Comparison of ENCODE assay signal across 24 cellular contexts in the genomic region with DNA sequence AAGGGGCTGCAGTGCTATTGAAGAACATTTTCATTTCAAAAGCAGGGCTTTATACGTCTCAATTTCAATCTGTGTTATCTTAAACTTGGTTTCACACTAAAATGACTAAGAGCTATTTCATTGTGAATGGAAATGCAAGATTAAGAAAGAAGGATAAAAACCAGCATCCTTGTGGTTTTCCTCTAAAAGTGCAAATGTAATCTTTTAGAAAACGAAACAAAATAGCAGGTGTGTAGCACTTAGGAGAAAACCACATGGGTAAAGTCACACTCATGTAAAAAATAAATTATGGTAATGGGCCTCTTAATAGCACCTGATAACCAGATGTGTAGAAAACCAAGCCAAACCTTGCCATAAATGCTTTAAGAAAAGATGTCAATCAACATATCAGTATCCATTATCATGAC.
DNase-seq lines count a peak whose midpoint lies in the region; ATAC-seq, FAIRE-seq and TF ChIP-seq lines count a peak whose summit lies in the region.
"Had no signal": no experiment of that assay in that cellular context is flagged by ENCODE, and none has a peak within 500 bp of the region (broad histone marks: within the 10 kb centered on the region; RNA-seq: fewer than 3 reads in every experiment).

No MANE protein-coding gene starts in this region.

- H3K27me3 ChIP-seq in KMS-11 (ENCODE audit: insufficient read depth, low read depth) (no peaks in the 10 kb centered on the region), esophagus muscularis mucosa (no peaks in the 10 kb centered on the region)
- H3K27me3 ChIP-seq: BLaER1, esophagus squamous epithelium, heart left ventricle, right atrium auricular region had no signal

- WGBS in esophagus muscularis mucosa = 77% methylated on average over 2 of the region's 2 CpGs

- no peaks in the 10 kb centered on the region for H4K20me1 ChIP-seq in KMS-11 (ENCODE audit: insufficient read depth)
- H4K20me1 ChIP-seq: BLaER1 had no signal

- intact Hi-C loops in esophagus muscularis mucosa (cut with DNase I) = no loop called here

- H3K27ac ChIP-seq in KMS-11 = peak overlapping the region; percentile 48; the same call in 1 of the 2 replicates
- H3K27ac ChIP-seq in esophagus muscularis mucosa (replicated peaks in 1 of 4) = no peak overlapping the region
- H3K27ac ChIP-seq: BLaER1, esophagus squamous epithelium, heart left ventricle, right atrium auricular region had no signal

- H3K27me3 Mint-ChIP-seq in WTC11 (ENCODE audit: low read depth) = no peaks in the 10 kb centered on the region
- H3K27me3 Mint-ChIP-seq: brain; effector memory CD8-positive, alpha-beta T cell; naive B cell had no signal

- POLR2A ChIA-PET in WTC11 (lab: Charles Lee) = interaction anchor here (0.6 kb wide), 1 partner anchor 374 kb away, joined by 5 read pairs; no protein-coding TSS in a partner anchor

- H3K79me2 ChIP-seq in KMS-11 (ENCODE audit: insufficient read depth, low read depth) = no peaks in the 10 kb centered on the region

- peaks cover 34% of the 10 kb centered on the region for H3K4me1 Mint-ChIP-seq in WTC11
- H3K4me1 Mint-ChIP-seq: activated T-helper 17 cell treated with anti-CD3 and anti-CD28 coated beads, Interleukin-2, amount 50 U/mL, for 72 hours; naive B cell had no signal

- FAIRE-seq in D721Med (lab: Jason Lieb, UNC) = peak; percentile 46
- FAIRE-seq: colon had no signal

- 0 out of 2 replicates have a peak overlapping the region, but pooled peaks have one; percentile 3 for H3K27ac Mint-ChIP-seq in WTC11
- H3K27ac Mint-ChIP-seq: activated naive CD8-positive, alpha-beta T cell; activated T-helper 17 cell treated with anti-CD3 and anti-CD28 coated beads, Interleukin-2, amount 50 U/mL, for 72 hours; effector memory CD8-positive, alpha-beta T cell; naive B cell had no signal

- no peak overlapping the region for H3K9ac ChIP-seq in KMS-11
- H3K9ac ChIP-seq: BLaER1 had no signal

- no peaks in the 10 kb centered on the region for H3K36me3 ChIP-seq in KMS-11 (ENCODE audit: insufficient read depth)
- H3K36me3 ChIP-seq in esophagus muscularis mucosa = no peaks in the 10 kb centered on the region
- H3K36me3 ChIP-seq: BLaER1, esophagus squamous epithelium, heart left ventricle, right atrium auricular region had no signal

- peaks cover 7% of the 10 kb centered on the region for H3K9me3 Mint-ChIP-seq in WTC11
- H3K9me3 Mint-ChIP-seq: activated T-helper 17 cell treated with anti-CD3 and anti-CD28 coated beads, Interleukin-2, amount 50 U/mL, for 72 hours; effector memory CD8-positive, alpha-beta T cell had no signal

- H3K4me3 ChIP-seq in KMS-11 (IDR thresholded peaks at IDR 0.05; ENCODE audit: insufficient read depth, low read depth, low read length) (no peak overlapping the region), fibroblast of pulmonary artery (replicated peaks; ENCODE audit: low read depth, low read length) (no peak overlapping the region), esophagus muscularis mucosa (no peak overlapping the region)
- H3K4me3 ChIP-seq: BLaER1, esophagus squamous epithelium, heart left ventricle, right atrium auricular region had no signal

- no peak for ATAC-seq in WTC11
- no peak for ATAC-seq in GM19023 (IDR thresholded peaks at IDR 0.05; ENCODE audit: unreplicated experiment)
- ATAC-seq: activated T-helper 17 cell treated with anti-CD3 and anti-CD28 coated beads, Interleukin-2, amount 50 U/mL, for 72 hours; effector memory CD8-positive, alpha-beta T cell; HCT116; heart left ventricle had no signal

- no peak overlapping the region for H2AFZ ChIP-seq in KMS-11 (ENCODE audit: low read depth)

- TF ChIP-seq CTCF in D721Med (IDR thresholded peaks at IDR 0.05; ENCODE audit: insufficient read depth, missing control alignments) = no peak
- TF ChIP-seq CTCF in KMS-11 (conservative IDR thresholded peaks at IDR 0.05; ENCODE audit: low read depth, low read length) = no peak
- no peak for TF ChIP-seq CTCF in WTC11 (IDR thresholded peaks at IDR 0.05)
- no peak for TF ChIP-seq CTCF in fibroblast of pulmonary artery (IDR thresholded peaks at IDR 0.05; ENCODE audit: low read length, missing control alignments)
- no peak for TF ChIP-seq CTCF in esophagus muscularis mucosa (IDR thresholded peaks at IDR 0.05)

- no peak for TF ChIP-seq EP300 in esophagus muscularis mucosa (IDR thresholded peaks at IDR 0.05)

- H3K4me2 ChIP-seq in KMS-11 = peak overlapping the region; percentile 55
- H3K4me2 ChIP-seq: BLaER1 had no signal

- H3K4me1 ChIP-seq in KMS-11 (ENCODE audit: low read depth, poor library complexity, severe bottlenecking) = peaks cover 41% of the 10 kb centered on the region
- H3K4me1 ChIP-seq in esophagus muscularis mucosa = no peaks in the 10 kb centered on the region
- H3K4me1 ChIP-seq: BLaER1, esophagus squamous epithelium, heart left ventricle, right atrium auricular region had no signal

- DNase-seq in D721Med (ENCODE audit: insufficient read length, low spot score) (no peak), WTC11 (ENCODE audit: low spot score) (no peak), fibroblast of pulmonary artery (ENCODE audit: low read depth) (peak; percentile 18), ureter (ENCODE audit: low spot score) (no peak), nucleus accumbens (lab: John Stamatoyannopoulos, UW) (no peak), esophagus muscularis mucosa (ENCODE audit: extremely low spot score) (no peak)
- DNase-seq: activated CD4-positive, alpha-beta T cell treated with anti-CD3 and anti-CD28 coated beads, Interleukin-2, amount 50 U/mL, for 4 hours; activated CD8-positive, alpha-beta memory T cell treated with anti-CD3 and anti-CD28 coated beads, Interleukin-2, amount 50 U/mL, for 4 hours; effector memory CD8-positive, alpha-beta T cell; esophagus squamous epithelium; heart left ventricle; mesendoderm; naive B cell; NCI-H1694; NCI-H446 treated with DMSO at 0.1 percent for 48 hours had no signal

- no peak for TF ChIP-seq POLR2A in esophagus muscularis mucosa (IDR thresholded peaks at IDR 0.05; ENCODE audit: low read depth)

- CTCF ChIA-PET in WTC11 (lab: Charles Lee) = no interaction called here

- peaks cover 7% of the 10 kb centered on the region for H3K36me3 Mint-ChIP-seq in WTC11
- H3K36me3 Mint-ChIP-seq: activated naive CD8-positive, alpha-beta T cell; brain; naive B cell had no signal

- no peaks in the 10 kb centered on the region for H3K9me3 ChIP-seq in esophagus muscularis mucosa
- H3K9me3 ChIP-seq: BLaER1, esophagus squamous epithelium, heart left ventricle, right atrium auricular region had no signal

- no peak overlapping the region for H3K4me3 Mint-ChIP-seq in WTC11
- H3K4me3 Mint-ChIP-seq: activated naive CD8-positive, alpha-beta T cell; activated T-helper 17 cell treated with anti-CD3 and anti-CD28 coated beads, Interleukin-2, amount 50 U/mL, for 72 hours; brain; effector memory CD8-positive, alpha-beta T cell; naive B cell had no signal

TF ChIP-seq in WTC11, 78 proteins besides CTCF, POLR2A, EP300 and RAD21 (continues in another document):
- TF ChIP-seq CBFB (CRISPR knock-in tag; IDR thresholded peaks at IDR 0.05; ENCODE audit: low read depth) = no peak
- TF ChIP-seq, protein P1, sequence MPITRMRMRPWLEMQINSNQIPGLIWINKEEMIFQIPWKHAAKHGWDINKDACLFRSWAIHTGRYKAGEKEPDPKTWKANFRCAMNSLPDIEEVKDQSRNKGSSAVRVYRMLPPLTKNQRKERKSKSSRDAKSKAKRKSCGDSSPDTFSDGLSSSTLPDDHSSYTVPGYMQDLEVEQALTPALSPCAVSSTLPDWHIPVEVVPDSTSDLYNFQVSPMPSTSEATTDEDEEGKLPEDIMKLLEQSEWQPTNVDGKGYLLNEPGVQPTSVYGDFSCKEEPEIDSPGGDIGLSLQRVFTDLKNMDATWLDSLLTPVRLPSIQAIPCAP (CRISPR knock-in tag; IDR thresholded peaks at IDR 0.05) = no peak
- TF ChIP-seq GRHL2 (CRISPR knock-in tag; IDR thresholded peaks at IDR 0.05; ENCODE audit: insufficient replicate concordance, severe bottlenecking) = no peak
- TF ChIP-seq, protein P2, sequence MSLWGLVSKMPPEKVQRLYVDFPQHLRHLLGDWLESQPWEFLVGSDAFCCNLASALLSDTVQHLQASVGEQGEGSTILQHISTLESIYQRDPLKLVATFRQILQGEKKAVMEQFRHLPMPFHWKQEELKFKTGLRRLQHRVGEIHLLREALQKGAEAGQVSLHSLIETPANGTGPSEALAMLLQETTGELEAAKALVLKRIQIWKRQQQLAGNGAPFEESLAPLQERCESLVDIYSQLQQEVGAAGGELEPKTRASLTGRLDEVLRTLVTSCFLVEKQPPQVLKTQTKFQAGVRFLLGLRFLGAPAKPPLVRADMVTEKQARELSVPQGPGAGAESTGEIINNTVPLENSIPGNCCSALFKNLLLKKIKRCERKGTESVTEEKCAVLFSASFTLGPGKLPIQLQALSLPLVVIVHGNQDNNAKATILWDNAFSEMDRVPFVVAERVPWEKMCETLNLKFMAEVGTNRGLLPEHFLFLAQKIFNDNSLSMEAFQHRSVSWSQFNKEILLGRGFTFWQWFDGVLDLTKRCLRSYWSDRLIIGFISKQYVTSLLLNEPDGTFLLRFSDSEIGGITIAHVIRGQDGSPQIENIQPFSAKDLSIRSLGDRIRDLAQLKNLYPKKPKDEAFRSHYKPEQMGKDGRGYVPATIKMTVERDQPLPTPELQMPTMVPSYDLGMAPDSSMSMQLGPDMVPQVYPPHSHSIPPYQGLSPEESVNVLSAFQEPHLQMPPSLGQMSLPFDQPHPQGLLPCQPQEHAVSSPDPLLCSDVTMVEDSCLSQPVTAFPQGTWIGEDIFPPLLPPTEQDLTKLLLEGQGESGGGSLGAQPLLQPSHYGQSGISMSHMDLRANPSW (CRISPR knock-in tag; conservative IDR thresholded peaks at IDR 0.05; ENCODE audit: low read depth) = no peak
- TF ChIP-seq, protein P3, sequence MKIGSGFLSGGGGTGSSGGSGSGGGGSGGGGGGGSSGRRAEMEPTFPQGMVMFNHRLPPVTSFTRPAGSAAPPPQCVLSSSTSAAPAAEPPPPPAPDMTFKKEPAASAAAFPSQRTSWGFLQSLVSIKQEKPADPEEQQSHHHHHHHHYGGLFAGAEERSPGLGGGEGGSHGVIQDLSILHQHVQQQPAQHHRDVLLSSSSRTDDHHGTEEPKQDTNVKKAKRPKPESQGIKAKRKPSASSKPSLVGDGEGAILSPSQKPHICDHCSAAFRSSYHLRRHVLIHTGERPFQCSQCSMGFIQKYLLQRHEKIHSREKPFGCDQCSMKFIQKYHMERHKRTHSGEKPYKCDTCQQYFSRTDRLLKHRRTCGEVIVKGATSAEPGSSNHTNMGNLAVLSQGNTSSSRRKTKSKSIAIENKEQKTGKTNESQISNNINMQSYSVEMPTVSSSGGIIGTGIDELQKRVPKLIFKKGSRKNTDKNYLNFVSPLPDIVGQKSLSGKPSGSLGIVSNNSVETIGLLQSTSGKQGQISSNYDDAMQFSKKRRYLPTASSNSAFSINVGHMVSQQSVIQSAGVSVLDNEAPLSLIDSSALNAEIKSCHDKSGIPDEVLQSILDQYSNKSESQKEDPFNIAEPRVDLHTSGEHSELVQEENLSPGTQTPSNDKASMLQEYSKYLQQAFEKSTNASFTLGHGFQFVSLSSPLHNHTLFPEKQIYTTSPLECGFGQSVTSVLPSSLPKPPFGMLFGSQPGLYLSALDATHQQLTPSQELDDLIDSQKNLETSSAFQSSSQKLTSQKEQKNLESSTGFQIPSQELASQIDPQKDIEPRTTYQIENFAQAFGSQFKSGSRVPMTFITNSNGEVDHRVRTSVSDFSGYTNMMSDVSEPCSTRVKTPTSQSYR (CRISPR knock-in tag; IDR thresholded peaks at IDR 0.05) = no peak
- no peak for TF ChIP-seq NR1H2 (CRISPR knock-in tag; IDR thresholded peaks at IDR 0.05)
- no peak for TF ChIP-seq NR2C2 (CRISPR knock-in tag; IDR thresholded peaks at IDR 0.05)
